In the genomic region with DNA sequence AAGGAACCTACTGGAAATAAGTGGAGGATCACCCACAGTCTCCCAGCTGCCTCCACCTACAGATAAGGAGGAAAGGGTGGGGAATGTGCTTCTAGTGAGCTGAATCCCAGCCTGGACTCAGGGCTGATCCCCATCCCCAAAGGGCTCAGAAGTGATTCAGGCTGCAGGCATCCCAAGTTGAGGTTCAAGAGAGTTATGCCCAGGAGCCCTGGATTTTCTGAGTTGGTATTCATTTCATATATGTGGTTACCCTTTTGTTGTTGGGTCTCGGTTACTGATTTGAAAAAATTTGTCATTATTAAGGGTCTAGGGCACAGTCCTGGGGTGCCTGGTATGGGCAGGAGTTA, we compare ENCODE assay signal across 10 cellular contexts. TPM values are rescaled to one million over a fixed set of nuclear protein-coding genes. Genes with fewer than 3 reads are reported as not detected.
DNase-seq lines count a peak whose midpoint lies in the region; ATAC-seq and TF ChIP-seq lines count a peak whose summit lies in the region.
"Had no signal": no experiment of that assay in that cellular context is flagged by ENCODE, and none has a peak within 500 bp of the region (broad histone marks: within the 10 kb centered on the region; RNA-seq: fewer than 3 reads in every experiment).

No MANE protein-coding gene starts in this region.

- intact Hi-C loops in prostate gland (cut with DNase I) = no loop called here

- WGBS in esophagus, 2 donors = 0% methylated on average over 1 of the region's 1 CpG
- whole genome bisulfite sequencing in prostate gland = 0% methylated on average over 1 of the region's 1 CpG

- H3K36me3 ChIP-seq in Peyer's patch (no peaks in the 10 kb centered on the region), esophagus (ENCODE audit: control insufficient read depth in 2 of 2, insufficient read depth in 2 of 2, low read length in 1 of 2) (no peaks in the 10 kb centered on the region), prostate gland (no peaks in the 10 kb centered on the region)

- no peaks in the 10 kb centered on the region for H3K9me3 ChIP-seq in Peyer's patch
- no peaks in the 10 kb centered on the region for H3K9me3 ChIP-seq in esophagus (ENCODE audit: control insufficient read depth in 2 of 2, insufficient read depth in 1 of 2, low read depth in 1 of 2, low read length in 1 of 2)
- no peaks in the 10 kb centered on the region for H3K9me3 ChIP-seq in prostate gland

- no peaks in the 10 kb centered on the region for H3K27me3 ChIP-seq in Peyer's patch
- no peaks in the 10 kb centered on the region for H3K27me3 ChIP-seq in esophagus (ENCODE audit: control insufficient read depth in 1 of 2, insufficient read depth in 2 of 2, low read length in 2 of 2)
- H3K27me3 ChIP-seq in prostate gland (replicated peaks; ENCODE audit: insufficient read depth) = no peaks in the 10 kb centered on the region

- TF ChIP-seq CTCF in Peyer's patch (IDR thresholded peaks at IDR 0.05) (no peak), prostate gland (IDR thresholded peaks at IDR 0.05) (no peak), coronary artery (IDR thresholded peaks at IDR 0.05) (no peak)

- H3K4me3 ChIP-seq in Peyer's patch = no peak overlapping the region
- H3K4me3 ChIP-seq in esophagus (ENCODE audit: low read depth in 1 of 2, low read length in 2 of 2) = no peak overlapping the region
- H3K4me3 ChIP-seq in prostate gland = no peak overlapping the region
- no peak overlapping the region for H3K4me3 ChIP-seq in coronary artery

- H3K4me1 ChIP-seq in Peyer's patch (peaks cover 0 to 24% (median 6%) of the 10 kb centered on the region in 4 donors), esophagus (ENCODE audit: control insufficient read depth in 2 of 2, insufficient read depth in 2 of 2, low read length in 1 of 2) (peaks cover 0 to 3% of the 10 kb centered on the region in 2 donors), prostate gland (replicated peaks) (no peaks in the 10 kb centered on the region)

- H3K27ac ChIP-seq in Peyer's patch (peak overlapping the region; percentile 29 to 70 (median 58)), esophagus (ENCODE audit: low read depth in 2 of 2, low read length in 1 of 2) (peak overlapping the region; percentile 0 to 9), prostate gland (peak overlapping the region; percentile 23 to 36), coronary artery (peak overlapping the region in 1 of 2 donors; percentile 46)

- no peak for ATAC-seq in HG03354 (IDR thresholded peaks at IDR 0.05; ENCODE audit: poor library complexity, severe bottlenecking, unreplicated experiment)
- ATAC-seq: Panc1 had no signal

- DNase-seq in GM03348 (ENCODE audit: low spot score) (peak; percentile 51), Peyer's patch (no peak), prostate gland (ENCODE audit: low spot score) (no peak), coronary artery (ENCODE audit: low spot score) (no peak), SW480 (ENCODE audit: low spot score) (no peak), GM19240 (ENCODE audit: insufficient read length, low spot score) (no peak)
- DNase-seq: foreskin melanocyte had no signal

- no peak for TF ChIP-seq POLR2A in Peyer's patch (IDR thresholded peaks at IDR 0.05)
- TF ChIP-seq POLR2A in prostate gland (IDR thresholded peaks at IDR 0.05) = no peak

RNA-seq across cellular contexts. Expression of a gene that starts 30.0 kb away (rescaled TPM):
- total RNA-seq in Peyer's patch = 100 to 1,000 TPM in 1 of 4 donors, 10 to 100 TPM in 3; 19.4 to 113 (median 28.1) TPM
- 10 to 100 TPM in 1 of 2 donors, 1 to 10 TPM in 1; 7.3 to 14.9 TPM for polyA plus RNA-seq in esophagus
- 10 to 100 TPM; 29.1 to 44.3 TPM for total RNA-seq in prostate gland
